ENCODE assay signal across 1 cellular context in genomic region chr16:87465306-87465705, GRCh38.
TF ChIP-seq lines count a peak whose summit lies in the region.

No MANE protein-coding gene starts in this region.

TF ChIP-seq in HepG2, 621 proteins besides CTCF, POLR2A, EP300 and RAD21 (continued from another document and continues in another):
- TF ChIP-seq ZNF564 (CRISPR knock-in tag; IDR thresholded peaks at IDR 0.05) (no peak), ZNF761 (CRISPR knock-in tag; conservative IDR thresholded peaks at IDR 0.05) (no peak), KDM5B (CRISPR knock-in tag; IDR thresholded peaks at IDR 0.05; ENCODE audit: borderline replicate concordance) (no peak), SP4 (CRISPR knock-in tag; IDR thresholded peaks at IDR 0.05) (peak; percentile 27; the same call in 1 of the 2 replicates), NCOR1 (IDR thresholded peaks at IDR 0.05; ENCODE audit: borderline replicate concordance, low read length) (peak; percentile 26; the same call in 1 of the 2 replicates), MLLT10 (CRISPR knock-in tag; IDR thresholded peaks at IDR 0.05) (no peak), FOXC1 (CRISPR knock-in tag; IDR thresholded peaks at IDR 0.05; ENCODE audit: borderline replicate concordance) (no peak), SRF (IDR thresholded peaks at IDR 0.05; ENCODE audit: low read depth, low read length) (no peak), NR2F1 (CRISPR knock-in tag; IDR thresholded peaks at IDR 0.05) (0 out of 4 replicates have a peak, but pooled peaks of 1 of the 2 experiments have one; percentile 22), YY1 (IDR thresholded peaks at IDR 0.05; ENCODE audit: insufficient read depth, insufficient replicate concordance, low read depth, low read length) (no peak), AFF4 (CRISPR knock-in tag; IDR thresholded peaks at IDR 0.05) (no peak), MLX (CRISPR knock-in tag; IDR thresholded peaks at IDR 0.05) (no peak), RXRA (CRISPR knock-in tag; IDR thresholded peaks at IDR 0.05) (peak; percentile 38; the same call in 1 of the 2 replicates), POGZ (CRISPR knock-in tag; IDR thresholded peaks at IDR 0.05) (no peak), JUND (CRISPR knock-in tag; IDR thresholded peaks at IDR 0.05) (no peak), ZNF891 (CRISPR knock-in tag; IDR thresholded peaks at IDR 0.05) (no peak), NR2C2 (CRISPR knock-in tag; IDR thresholded peaks at IDR 0.05; ENCODE audit: borderline replicate concordance) (no peak), ZSCAN20 (CRISPR knock-in tag; IDR thresholded peaks at IDR 0.05; ENCODE audit: borderline replicate concordance) (peak; percentile 67; the same call in 1 of the 2 replicates), FOXA3 (CRISPR knock-in tag; IDR thresholded peaks at IDR 0.05) (peak; percentile 65), ZBTB33 (CRISPR knock-in tag; IDR thresholded peaks at IDR 0.05) (peak; percentile 47; the same call in 1 of the 2 replicates), U2AF2 (IDR thresholded peaks at IDR 0.05; ENCODE audit: low read depth, low read length) (no peak), CEBPB (IDR thresholded peaks at IDR 0.05; ENCODE audit: borderline replicate concordance, low read depth, low read length) (peak; percentile 91), CHD4 (IDR thresholded peaks at IDR 0.05; ENCODE audit: borderline replicate concordance, low read length) (no peak), ZNF501 (CRISPR knock-in tag; IDR thresholded peaks at IDR 0.05) (no peak), ZNF616 (CRISPR knock-in tag; IDR thresholded peaks at IDR 0.05; ENCODE audit: low read depth) (no peak), RFX5 (IDR thresholded peaks at IDR 0.05; ENCODE audit: low read depth, low read length) (no peak), DNMT3B (CRISPR knock-in tag; conservative IDR thresholded peaks at IDR 0.05) (no peak), TGIF2 (CRISPR knock-in tag; IDR thresholded peaks at IDR 0.05) (peak; percentile 69), TMF1 (CRISPR knock-in tag; IDR thresholded peaks at IDR 0.05; ENCODE audit: low read depth) (no peak), MAX (IDR thresholded peaks at IDR 0.05) (peak; percentile 41; the same call in 1 of the 2 replicates), ZHX1 (CRISPR knock-in tag; IDR thresholded peaks at IDR 0.05; ENCODE audit: low read depth) (no peak), CHD2 (IDR thresholded peaks at IDR 0.05; ENCODE audit: low read depth, low read length) (no peak), ZNF770 (CRISPR knock-in tag; IDR thresholded peaks at IDR 0.05) (no peak), PHF21A (CRISPR knock-in tag; IDR thresholded peaks at IDR 0.05) (no peak), ZNF674 (CRISPR knock-in tag; IDR thresholded peaks at IDR 0.05; ENCODE audit: low read depth) (no peak), ELK4 (CRISPR knock-in tag; IDR thresholded peaks at IDR 0.05; ENCODE audit: borderline replicate concordance) (no peak), ZKSCAN1 (IDR thresholded peaks at IDR 0.05; ENCODE audit: low read length) (no peak), TBX3 (IDR thresholded peaks at IDR 0.05; ENCODE audit: borderline replicate concordance) (no peak), CEBPZ (IDR thresholded peaks at IDR 0.05; ENCODE audit: low read length) (no peak), ZBTB21 (CRISPR knock-in tag; IDR thresholded peaks at IDR 0.05) (no peak), NR1H2 (CRISPR knock-in tag; IDR thresholded peaks at IDR 0.05; ENCODE audit: borderline replicate concordance, low read depth) (no peak), HMGXB3 (CRISPR knock-in tag; IDR thresholded peaks at IDR 0.05; ENCODE audit: borderline replicate concordance) (no peak), SOX5 (CRISPR knock-in tag; IDR thresholded peaks at IDR 0.05; ENCODE audit: borderline replicate concordance) (peak; percentile 73; the same call in 1 of the 2 replicates)
